In genomic region chr7:135420786-135421185, GRCh38 we compare ENCODE assay signal across 17 cellular contexts.
DNase-seq lines count a peak whose midpoint lies in the region; ATAC-seq and TF ChIP-seq lines count a peak whose summit lies in the region.
"Had no signal": no experiment of that assay in that cellular context is flagged by ENCODE, and none has a peak within 500 bp of the region (broad histone marks: within the 10 kb centered on the region; RNA-seq: fewer than 3 reads in every experiment).

No MANE protein-coding gene starts in this region.

- H3K9ac ChIP-seq in PC-3 (ENCODE audit: low read length), result no peak overlapping the region

- DNase-seq in ELR (ENCODE audit: low read depth) (peak; percentile 4), PC-3 (peak; percentile 12), astrocyte of the spinal cord (ENCODE audit: low read depth, low spot score) (peak; percentile 4), renal cortical epithelial cell (ENCODE audit: low read depth) (peak; percentile 18), Peyer's patch (no peak)
- DNase-seq: CD4-positive, alpha-beta T cell; MV-4-11; NCI-H1417; NCI-H187 treated with DMSO at 0.1 percent for 48 hours; NCI-H2227 treated with DMSO at 0.1 percent for 48 hours; NCI-H510A treated with DMSO at 0.1 percent for 48 hours; NCI-H774; OCI-M1 had no signal

- TF ChIP-seq POLR2A in Peyer's patch (IDR thresholded peaks at IDR 0.05), result no peak

- H3K4me2 ChIP-seq in PC-3 (ENCODE audit: low read length), result no peak overlapping the region

- peaks cover 20% of the 10 kb centered on the region for H3K79me2 ChIP-seq in PC-3 (ENCODE audit: low read length)

- H3K27ac ChIP-seq in PC-3 (ENCODE audit: low read length) (no peak overlapping the region), Peyer's patch (no peak overlapping the region)
- H3K27ac ChIP-seq: RWPE1 had no signal

- H4K20me1 ChIP-seq in PC-3 (ENCODE audit: low read length), result no peaks in the 10 kb centered on the region

- CTCF ChIA-PET in PC-3 (lab: Charles Lee), result no interaction called here

- no peaks in the 10 kb centered on the region for H3K9me2 ChIP-seq in PC-3 (replicated peaks; ENCODE audit: low read length)

- H3K4me1 ChIP-seq in PC-3 (ENCODE audit: insufficient read depth, low read length), result no peaks in the 10 kb centered on the region
- H3K4me1 ChIP-seq in Peyer's patch, result no peaks in the 10 kb centered on the region
- H3K4me1 ChIP-seq: HAP-1 had no signal

- BruUV-seq in PC-3 (replicated peaks; lab: Mats Ljungman, UMichigan), result no TSS peak

- H3K9me3 ChIP-seq in PC-3 (ENCODE audit: low read length) (no peaks in the 10 kb centered on the region), Peyer's patch (no peaks in the 10 kb centered on the region)
- H3K9me3 ChIP-seq: HAP-1 had no signal

- intact Hi-C loops in PC-3 (cut with micrococcal nuclease), result no loop called here

- TF ChIP-seq CTCF in PC-3 (conservative IDR thresholded peaks at IDR 0.05; ENCODE audit: low read depth, low read length) (no peak), astrocyte of the spinal cord (IDR thresholded peaks at IDR 0.05; ENCODE audit: low read depth, low read length) (no peak), Peyer's patch (IDR thresholded peaks at IDR 0.05) (no peak)

- H2AFZ ChIP-seq in PC-3 (ENCODE audit: low read length), result no peak overlapping the region

- POLR2A ChIA-PET in PC-3 (lab: Charles Lee; ENCODE audit: unreplicated experiment), result interaction anchor here (0.6 kb wide), 1 partner anchor 142 kb away, joined by 3 read pairs; no protein-coding TSS in a partner anchor

- no peak for ATAC-seq in PC-3
- ATAC-seq in GM19467 (IDR thresholded peaks at IDR 0.05; ENCODE audit: unreplicated experiment), result no peak
- no peak for ATAC-seq in GM21526 (IDR thresholded peaks at IDR 0.05; ENCODE audit: low FRiP score, unreplicated experiment)

- no peaks in the 10 kb centered on the region for H3K36me3 ChIP-seq in PC-3 (ENCODE audit: low read depth, low read length)
- H3K36me3 ChIP-seq in Peyer's patch, result peaks cover 0 to 7% (median 0%) of the 10 kb centered on the region in 3 donors
- H3K36me3 ChIP-seq: HAP-1 had no signal

- no peak overlapping the region for H3K4me3 ChIP-seq in PC-3 (ENCODE audit: low read length)
- H3K4me3 ChIP-seq in astrocyte of the spinal cord (ENCODE audit: low read depth, low read length), result no peak overlapping the region
- H3K4me3 ChIP-seq in Peyer's patch, result no peak overlapping the region
- H3K4me3 ChIP-seq: HAP-1 had no signal

- H3K27me3 ChIP-seq in PC-3 (ENCODE audit: low read length), result no peaks in the 10 kb centered on the region
- H3K27me3 ChIP-seq in Peyer's patch, result no peaks in the 10 kb centered on the region

- in situ Hi-C loops in astrocyte of the spinal cord (cut with HindIII; ENCODE audit: low sequenced_read_pairs), result no loop called here

- H3F3A ChIP-seq in PC-3 (ENCODE audit: low read length, unreplicated experiment), result no peaks in the 10 kb centered on the region

Comparison
In these comparisons a context has a peak if more than half of its experiments do, and no peak if none do; other contexts are left out.
1. DNase-seq: peak in ELR (single experiment), PC-3 (single experiment), astrocyte of the spinal cord (single experiment) and renal cortical epithelial cell (single experiment); none in Peyer's patch (0 of 3).